ENCODE assay signal across 1 cellular context in genomic region chr11:65134240-65134951, GRCh38.
A peak's percentile ranks its signal among the peaks of the same experiment; 100 is the strongest.
TF ChIP-seq lines count a peak whose summit lies in the region.

Gene SYVN1, minus strand, starts transcription at chr11:65134519. Its CDS starts 918 bp downstream, at chr11:65133601.

TF ChIP-seq in HepG2, 621 proteins besides CTCF, POLR2A, EP300 and RAD21 (continued from another document and continues in another):
- peak; percentile 64; the same call in 1 of the 3 replicates for TF ChIP-seq MXI1 (IDR thresholded peaks at IDR 0.05; ENCODE audit: borderline replicate concordance, low read depth, low read length)
- TF ChIP-seq ZNF619 (CRISPR knock-in tag; IDR thresholded peaks at IDR 0.05) = peak; percentile 35; the same call in 1 of the 2 replicates
- no peak for TF ChIP-seq STAG1 (CRISPR knock-in tag; IDR thresholded peaks at IDR 0.05)
- peak; percentile 51; the same call in 1 of the 2 replicates for TF ChIP-seq ARNTL (CRISPR knock-in tag; IDR thresholded peaks at IDR 0.05)
- peak; percentile 26; the same call in 1 of the 2 replicates for TF ChIP-seq ZNF777 (CRISPR knock-in tag; IDR thresholded peaks at IDR 0.05)
- no peak for TF ChIP-seq NR1H2 (CRISPR knock-in tag; IDR thresholded peaks at IDR 0.05; ENCODE audit: borderline replicate concordance, low read depth)
- TF ChIP-seq MED8 (CRISPR knock-in tag; IDR thresholded peaks at IDR 0.05; ENCODE audit: insufficient replicate concordance) = peak; percentile 67
- no peak for TF ChIP-seq ZFP36 (IDR thresholded peaks at IDR 0.05; ENCODE audit: borderline replicate concordance, low read depth, low read length, partially characterized antibody)
- TF ChIP-seq ZNF230 (CRISPR knock-in tag; IDR thresholded peaks at IDR 0.05) = peak; percentile 77; the same call in 1 of the 2 replicates
- 0 out of 2 replicates have a peak, but pooled peaks have one; percentile 34 for TF ChIP-seq GFI1 (CRISPR knock-in tag; IDR thresholded peaks at IDR 0.05; ENCODE audit: borderline replicate concordance)
- peak; percentile 31; the same call in 1 of the 2 replicates for TF ChIP-seq NFE2L1 (CRISPR knock-in tag; IDR thresholded peaks at IDR 0.05; ENCODE audit: borderline replicate concordance)
- peak; percentile 73; the same call in 1 of the 2 replicates for TF ChIP-seq FOXK1 (CRISPR knock-in tag; IDR thresholded peaks at IDR 0.05; ENCODE audit: borderline replicate concordance, low read depth)
- TF ChIP-seq KDM5A (IDR thresholded peaks at IDR 0.05; ENCODE audit: borderline replicate concordance, low read length) = peak; percentile 92
- TF ChIP-seq ZNF816 (CRISPR knock-in tag; IDR thresholded peaks at IDR 0.05; ENCODE audit: borderline replicate concordance) = peak; percentile 22; the same call in 1 of the 2 replicates
- no peak for TF ChIP-seq RFX1 (IDR thresholded peaks at IDR 0.05)
- peak; percentile 75; the same call in 1 of the 2 replicates for TF ChIP-seq MXD4 (CRISPR knock-in tag; IDR thresholded peaks at IDR 0.05)
- TF ChIP-seq ZBED4 (CRISPR knock-in tag; IDR thresholded peaks at IDR 0.05; ENCODE audit: borderline replicate concordance) = no peak
- peak; percentile 52; the same call in 1 of the 2 replicates for TF ChIP-seq ZNF501 (CRISPR knock-in tag; IDR thresholded peaks at IDR 0.05)
- peak; percentile 73 for TF ChIP-seq AGO2 (optimal IDR thresholded peaks at IDR 0.05; ENCODE audit: low read depth, low read length)
- no peak for TF ChIP-seq FOXP1 (IDR thresholded peaks at IDR 0.05)
- no peak for TF ChIP-seq FOXP1 (CRISPR knock-in tag; IDR thresholded peaks at IDR 0.05)
- TF ChIP-seq, protein P1, sequence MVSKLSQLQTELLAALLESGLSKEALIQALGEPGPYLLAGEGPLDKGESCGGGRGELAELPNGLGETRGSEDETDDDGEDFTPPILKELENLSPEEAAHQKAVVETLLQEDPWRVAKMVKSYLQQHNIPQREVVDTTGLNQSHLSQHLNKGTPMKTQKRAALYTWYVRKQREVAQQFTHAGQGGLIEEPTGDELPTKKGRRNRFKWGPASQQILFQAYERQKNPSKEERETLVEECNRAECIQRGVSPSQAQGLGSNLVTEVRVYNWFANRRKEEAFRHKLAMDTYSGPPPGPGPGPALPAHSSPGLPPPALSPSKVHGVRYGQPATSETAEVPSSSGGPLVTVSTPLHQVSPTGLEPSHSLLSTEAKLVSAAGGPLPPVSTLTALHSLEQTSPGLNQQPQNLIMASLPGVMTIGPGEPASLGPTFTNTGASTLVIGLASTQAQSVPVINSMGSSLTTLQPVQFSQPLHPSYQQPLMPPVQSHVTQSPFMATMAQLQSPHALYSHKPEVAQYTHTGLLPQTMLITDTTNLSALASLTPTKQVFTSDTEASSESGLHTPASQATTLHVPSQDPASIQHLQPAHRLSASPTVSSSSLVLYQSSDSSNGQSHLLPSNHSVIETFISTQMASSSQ (IDR thresholded peaks at IDR 0.05; ENCODE audit: low read depth) = peak; percentile 8; the same call in 1 of the 2 replicates
- TF ChIP-seq, protein P1 (CRISPR knock-in tag; IDR thresholded peaks at IDR 0.05; ENCODE audit: borderline replicate concordance) = peak; percentile 70; the same call in 1 of the 2 replicates
- TF ChIP-seq PRMT3 (CRISPR knock-in tag; IDR thresholded peaks at IDR 0.05; ENCODE audit: borderline replicate concordance, low read depth) = no peak
- TF ChIP-seq POLR2AphosphoS2 (IDR thresholded peaks at IDR 0.05; ENCODE audit: low read depth, low read length) = peak; percentile 80; the same call in 1 of the 2 replicates
- no peak for TF ChIP-seq ZNF121 (CRISPR knock-in tag; IDR thresholded peaks at IDR 0.05)
- TF ChIP-seq CBX5 (CRISPR knock-in tag; IDR thresholded peaks at IDR 0.05; ENCODE audit: borderline replicate concordance) = no peak; the same call in 1 of the 2 replicates
- no peak; the same call in 1 of the 2 replicates for TF ChIP-seq KMT2A (CRISPR knock-in tag; IDR thresholded peaks at IDR 0.05)
- TF ChIP-seq FUBP1 (CRISPR knock-in tag; IDR thresholded peaks at IDR 0.05; ENCODE audit: borderline replicate concordance) = 0 out of 2 replicates have a peak, but pooled peaks have one; percentile 83
- no peak for TF ChIP-seq ZFAT (CRISPR knock-in tag; conservative IDR thresholded peaks at IDR 0.05)
- no peak for TF ChIP-seq NFRKB (IDR thresholded peaks at IDR 0.05)
- peak; percentile 88 for TF ChIP-seq ZNF747 (CRISPR knock-in tag; IDR thresholded peaks at IDR 0.05; ENCODE audit: borderline replicate concordance)
- no peak for TF ChIP-seq CC2D1A (CRISPR knock-in tag; IDR thresholded peaks at IDR 0.05)
- TF ChIP-seq ZNF264 (CRISPR knock-in tag; IDR thresholded peaks at IDR 0.05) = 0 out of 2 replicates have a peak, but pooled peaks have one; percentile 27
- peak; percentile 78 to 82 for TF ChIP-seq HMGXB4 (CRISPR knock-in tag; IDR thresholded peaks at IDR 0.05; ENCODE audit: borderline replicate concordance in 1 of 2, low read depth in 1 of 2)
- TF ChIP-seq NCOA1 (CRISPR knock-in tag; IDR thresholded peaks at IDR 0.05) = no peak
- peak; percentile 76 for TF ChIP-seq ZNF547 (CRISPR knock-in tag; IDR thresholded peaks at IDR 0.05)
- no peak for TF ChIP-seq ZKSCAN5 (CRISPR knock-in tag; IDR thresholded peaks at IDR 0.05)
- TF ChIP-seq PRPF4 (IDR thresholded peaks at IDR 0.05; ENCODE audit: low read depth, low read length, poor library complexity, severe bottlenecking) = no peak
- TF ChIP-seq ZNF20 (CRISPR knock-in tag; IDR thresholded peaks at IDR 0.05) = no peak
- no peak for TF ChIP-seq ZNF460 (CRISPR knock-in tag; IDR thresholded peaks at IDR 0.05; ENCODE audit: borderline replicate concordance)
- peak; percentile 86; the same call in 1 of the 2 replicates for TF ChIP-seq ZNF772 (CRISPR knock-in tag; IDR thresholded peaks at IDR 0.05)
- peak; percentile 37; the same call in 1 of the 2 replicates for TF ChIP-seq ZNF510 (CRISPR knock-in tag; IDR thresholded peaks at IDR 0.05; ENCODE audit: low read depth)
- TF ChIP-seq TBL1XR1 (IDR thresholded peaks at IDR 0.05; ENCODE audit: borderline replicate concordance, low read length, partially characterized antibody) = peak; percentile 43
- peak; percentile 67; the same call in 1 of the 2 replicates for TF ChIP-seq ZNF83 (CRISPR knock-in tag; IDR thresholded peaks at IDR 0.05; ENCODE audit: borderline replicate concordance)
- no peak for TF ChIP-seq ZSCAN20 (CRISPR knock-in tag; IDR thresholded peaks at IDR 0.05; ENCODE audit: borderline replicate concordance)
- TF ChIP-seq, protein P2, sequence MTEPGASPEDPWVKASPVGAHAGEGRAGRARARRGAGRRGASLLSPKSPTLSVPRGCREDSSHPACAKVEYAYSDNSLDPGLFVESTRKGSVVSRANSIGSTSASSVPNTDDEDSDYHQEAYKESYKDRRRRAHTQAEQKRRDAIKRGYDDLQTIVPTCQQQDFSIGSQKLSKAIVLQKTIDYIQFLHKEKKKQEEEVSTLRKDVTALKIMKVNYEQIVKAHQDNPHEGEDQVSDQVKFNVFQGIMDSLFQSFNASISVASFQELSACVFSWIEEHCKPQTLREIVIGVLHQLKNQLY (CRISPR knock-in tag; IDR thresholded peaks at IDR 0.05) = 0 out of 2 replicates have a peak, but pooled peaks have one; percentile 6
- no peak for TF ChIP-seq LCORL (IDR thresholded peaks at IDR 0.05)
- peak; percentile 51; the same call in 1 of the 2 replicates for TF ChIP-seq LCORL (CRISPR knock-in tag; IDR thresholded peaks at IDR 0.05)
- TF ChIP-seq ZNF569 (CRISPR knock-in tag; IDR thresholded peaks at IDR 0.05; ENCODE audit: borderline replicate concordance) = no peak
- peak; percentile 54; the same call in 1 of the 2 replicates for TF ChIP-seq MIXL1 (CRISPR knock-in tag; IDR thresholded peaks at IDR 0.05)
- TF ChIP-seq PAF1 (CRISPR knock-in tag; IDR thresholded peaks at IDR 0.05) = no peak
- TF ChIP-seq KLF12 (CRISPR knock-in tag; IDR thresholded peaks at IDR 0.05; ENCODE audit: borderline replicate concordance) = no peak; the same call in 1 of the 2 replicates
- TF ChIP-seq ZBTB1 (CRISPR knock-in tag; IDR thresholded peaks at IDR 0.05; ENCODE audit: borderline replicate concordance) = no peak
- TF ChIP-seq ZSCAN5A (CRISPR knock-in tag; IDR thresholded peaks at IDR 0.05; ENCODE audit: borderline replicate concordance) = no peak
- TF ChIP-seq, protein P3, sequence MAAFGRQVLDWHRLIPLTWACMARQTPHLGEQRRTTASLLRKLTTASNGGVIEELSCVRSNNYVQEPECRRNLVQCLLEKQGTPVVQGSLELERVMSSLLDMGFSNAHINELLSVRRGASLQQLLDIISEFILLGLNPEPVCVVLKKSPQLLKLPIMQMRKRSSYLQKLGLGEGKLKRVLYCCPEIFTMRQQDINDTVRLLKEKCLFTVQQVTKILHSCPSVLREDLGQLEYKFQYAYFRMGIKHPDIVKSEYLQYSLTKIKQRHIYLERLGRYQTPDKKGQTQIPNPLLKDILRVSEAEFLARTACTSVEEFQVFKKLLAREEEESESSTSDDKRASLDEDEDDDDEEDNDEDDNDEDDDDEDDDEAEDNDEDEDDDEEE (CRISPR knock-in tag; IDR thresholded peaks at IDR 0.05) = no peak; the same call in 1 of the 2 replicates
- TF ChIP-seq ZMAT3 (CRISPR knock-in tag; conservative IDR thresholded peaks at IDR 0.05) = peak; percentile 83
- TF ChIP-seq NR2F1 (CRISPR knock-in tag; IDR thresholded peaks at IDR 0.05) = no peak; a peak in 1 of 4 replicates
- peak; percentile 52; the same call in 1 of the 2 replicates for TF ChIP-seq ZNF615 (CRISPR knock-in tag; IDR thresholded peaks at IDR 0.05; ENCODE audit: borderline replicate concordance)
